ENCODE assay signal across 26 cellular contexts in genomic region chr3:6785726-6786125, GRCh38.
"Had no signal": no experiment of that assay in that cellular context is flagged by ENCODE, and none has a peak within 500 bp of the region (broad histone marks: within the 10 kb centered on the region; RNA-seq: fewer than 3 reads in every experiment).

No MANE protein-coding gene starts in this region.

- DNase-seq: activated CD4-positive, alpha-beta T cell treated with anti-CD3 and anti-CD28 coated beads, Interleukin-2, amount 10 ng/mL, durations not matched to agents 24 days and 14 days; activated CD4-positive, alpha-beta T cell treated with anti-CD3 and anti-CD28 coated beads, Interleukin-2, amount 50 U/mL, for 48 hours; activated CD8-positive, alpha-beta T cell treated with anti-CD3 and anti-CD28 coated beads, Interleukin-2, amount 10 ng/mL, durations not matched to agents 7 days and 5 days; activated gamma-delta T cell; activated naive CD4-positive, alpha-beta T cell treated with Interleukin-2 at 50 U/mL for 16 hours; activated naive CD8-positive, alpha-beta T cell treated with anti-CD3 and anti-CD28 coated beads, Interleukin-2, amount 10 ng/mL, durations not matched to agents 7 days and 5 days; activated T-cell treated with anti-CD3 and anti-CD28 coated beads, Interleukin-2, amount 50 U/mL, for 24 hours; brain microvascular endothelial cell; NCI-H1048; NCI-H1105 treated with DMSO at 0.1 percent for 48 hours; NCI-H1436; NCI-H1694; NCI-H1930; NCI-H2081 treated with DMSO at 0.1 percent for 48 hours; NCI-H2171; NCI-H510A; NCI-H526; NCI-H748 treated with DMSO at 0.1 percent for 48 hours; NK-92 treated with Interleukin-12 subunit alpha and Interleukin-12 subunit beta, amount 100 ng/mL, for 24 hours; OCI-M1; SHP77; SK-N-SH had no signal

- H3K27me3 ChIP-seq: ascending aorta, brain microvascular endothelial cell, cardiac muscle cell, SJSA1 had no signal

- H3K4me1 ChIP-seq: ascending aorta, SJSA1 had no signal

- H3K36me3 ChIP-seq: ascending aorta, brain microvascular endothelial cell, cardiac muscle cell, SJSA1 had no signal

- H3K9me3 ChIP-seq: ascending aorta, SJSA1, SK-N-SH had no signal

- H3K4me3 ChIP-seq: ascending aorta, cardiac muscle cell, K562, SJSA1 had no signal

- ATAC-seq: activated CD8-positive, alpha-beta T cell treated with anti-CD3 and anti-CD28 coated beads, Interleukin-2, amount 10 ng/mL, durations not matched to agents 7 days and 5 days; K562 had no signal
